Comparison of ENCODE assay signal across 9 cellular contexts in the genomic region with DNA sequence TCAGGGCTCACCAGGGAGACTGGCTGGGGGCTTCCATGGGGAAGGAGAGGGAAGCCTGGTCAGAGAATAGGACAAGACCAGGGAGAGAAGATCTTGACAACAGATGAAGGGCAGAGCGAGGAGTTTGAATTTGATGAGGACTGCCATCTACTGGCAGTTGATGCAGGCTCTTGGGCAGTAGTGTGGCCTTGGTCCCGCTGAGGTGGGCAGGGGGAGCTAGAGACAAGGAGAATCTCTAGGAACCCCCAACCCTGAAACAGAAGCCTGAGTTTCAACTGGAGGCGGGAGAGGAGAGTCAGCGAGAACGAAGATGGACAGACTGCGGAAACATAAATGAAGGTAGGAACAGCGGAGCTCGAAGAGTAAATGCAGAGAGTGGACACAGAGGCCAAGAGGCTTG.
DNase-seq lines count a peak whose midpoint lies in the region; ATAC-seq, FAIRE-seq and TF ChIP-seq lines count a peak whose summit lies in the region.
"Had no signal": no experiment of that assay in that cellular context is flagged by ENCODE, and none has a peak within 500 bp of the region (broad histone marks: within the 10 kb centered on the region; RNA-seq: fewer than 3 reads in every experiment).

No MANE protein-coding gene starts in this region.

- H3K4me3 ChIP-seq in stomach = peak overlapping the region in 3 of 4 donors; percentile 14 to 22 (median 17)

- no peak for ATAC-seq in GM21619 (IDR thresholded peaks at IDR 0.05; ENCODE audit: unreplicated experiment)
- ATAC-seq in HG02798 (IDR thresholded peaks at IDR 0.05; ENCODE audit: poor library complexity, unreplicated experiment) = no peak

- no peaks in the 10 kb centered on the region for H3K27me3 ChIP-seq in stomach

- no peak for TF ChIP-seq EP300 in stomach (IDR thresholded peaks at IDR 0.05)

- peak overlapping the region in 1 of 5 donors; percentile 35 for H3K27ac ChIP-seq in stomach

- intact Hi-C loops in stomach (cut with DNase I; ENCODE audit: low total_unique reads) = loop anchor here (10.0 kb wide), 1 partner anchor 83 kb away; the partner anchor contains the start of gene PPP1R3C

- FAIRE-seq in HTR-8/SVneo (lab: Jason Lieb, UNC) = no peak

- 56 to 74% (median 64%) methylated on average over 8 of the region's 8 CpGs for whole genome bisulfite sequencing in stomach, 5 donors

- no peaks in the 10 kb centered on the region for H3K36me3 ChIP-seq in stomach

- no peaks in the 10 kb centered on the region for H3K9me3 ChIP-seq in stomach

- peaks cover 21 to 51% (median 33%) of the 10 kb centered on the region in 4 donors for H3K4me1 ChIP-seq in stomach

- no peak for TF ChIP-seq POLR2A in stomach (IDR thresholded peaks at IDR 0.05)

- peak in 5 of 7 experiments; percentile 29 to 67 (median 36) for TF ChIP-seq CTCF in stomach (IDR thresholded peaks at IDR 0.05)

- peak; percentile 26 for DNase-seq in Daoy (ENCODE audit: low read depth)
- peak; percentile 59 for DNase-seq in HTR-8/SVneo (ENCODE audit: insufficient read length, low spot score)
- peak in 38 of 58 donors; percentile 5 to 75 (median 31) for DNase-seq in anterior cingulate cortex (lab: John Stamatoyannopoulos, UW)
- DNase-seq in hypothalamus (lab: John Stamatoyannopoulos, UW) = peak in 29 of 51 donors; percentile 8 to 61 (median 29)
- peak; percentile 38 for DNase-seq in stomach
- no peak for DNase-seq in activated CD4-positive, CD25-positive, alpha-beta regulatory T cell (lab: John Stamatoyannopoulos, UW)
- DNase-seq: activated B cell treated with CpG ODN at 0.5 μM for 24 hours had no signal

Comparison
In these comparisons a context has a peak if more than half of its experiments do, and no peak if none do; other contexts are left out.
1. DNase-seq: peak in Daoy (single experiment), HTR-8/SVneo (single experiment), anterior cingulate cortex (38 of 58), hypothalamus (29 of 51) and stomach (single experiment); none in activated CD4-positive, CD25-positive, alpha-beta regulatory T cell (0 of 4).